ENCODE assay signal across 1 cellular context in genomic region chr12:56361487-56362129, GRCh38.
TF ChIP-seq lines count a peak whose summit lies in the region.

No MANE protein-coding gene starts in this region.

TF ChIP-seq in K562, 482 proteins besides CTCF, POLR2A, EP300 and RAD21:
- no peak for TF ChIP-seq ETV6 (IDR thresholded peaks at IDR 0.05; ENCODE audit: borderline replicate concordance in 1 of 2, low read depth in 2 of 2, low read length in 1 of 2)
- TF ChIP-seq ETV6 (CRISPR knock-in tag; IDR thresholded peaks at IDR 0.05; ENCODE audit: borderline replicate concordance): 0 out of 2 replicates have a peak, but pooled peaks have one; percentile 53
- TF ChIP-seq TFAP4 (CRISPR knock-in tag; IDR thresholded peaks at IDR 0.05; ENCODE audit: borderline replicate concordance): peak; percentile 22; the same call in 1 of the 2 replicates
- TF ChIP-seq ZNF431 (CRISPR knock-in tag; IDR thresholded peaks at IDR 0.05): no peak
